In the genomic region with DNA sequence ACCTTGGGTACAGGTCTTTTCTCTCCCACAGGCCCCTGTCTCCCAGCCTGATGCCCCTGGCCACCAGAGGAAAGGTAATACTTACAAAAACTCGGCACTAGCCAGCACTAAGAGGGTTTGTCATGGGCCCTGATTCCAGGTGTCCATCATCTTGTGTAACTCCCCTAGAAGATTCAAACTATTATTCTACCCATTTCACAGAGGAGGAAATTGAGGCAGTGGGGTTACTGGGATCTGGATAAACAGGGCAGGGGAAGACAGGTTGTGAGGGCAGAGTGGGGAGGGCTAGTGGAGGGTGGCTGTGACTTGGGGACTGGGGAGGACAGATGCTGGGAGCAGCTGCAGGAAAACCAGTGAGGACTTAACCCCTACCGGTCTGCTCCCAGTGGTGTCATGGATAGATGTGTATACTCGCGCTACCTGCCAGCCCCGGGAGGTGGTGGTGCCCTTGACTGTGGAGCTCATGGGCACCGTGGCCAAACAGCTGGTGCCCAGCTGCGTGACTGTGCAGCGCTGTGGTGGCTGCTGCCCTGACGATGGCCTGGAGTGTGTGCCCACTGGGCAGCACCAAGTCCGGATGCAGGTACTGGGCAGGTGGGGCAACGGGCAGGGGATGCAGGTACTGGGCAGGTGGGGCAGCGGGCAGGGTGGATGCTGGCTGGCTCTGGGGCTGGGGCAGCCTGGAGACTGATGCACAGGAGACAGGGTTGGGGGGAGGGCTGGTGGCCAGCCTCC, we compare ENCODE assay signal across 8 cellular contexts. TPM values are rescaled to one million over a fixed set of nuclear protein-coding genes. Genes with fewer than 3 reads are reported as not detected.
A peak's percentile ranks its signal among the peaks of the same experiment; 100 is the strongest.
DNase-seq lines count a peak whose midpoint lies in the region; TF ChIP-seq lines count a peak whose summit lies in the region.

No MANE protein-coding gene starts in this region.

- no peak overlapping the region for H3K27ac ChIP-seq in duodenal mucosa (ENCODE audit: low read depth, low read length)

- POLR2A ChIA-PET in BJ (lab: Charles Lee) = no interaction called here

- in situ Hi-C loops in KBM-7 (cut with MboI; ENCODE audit: low pct_unique_long_range_greater_than_20kb, low sequenced_read_pairs) = no loop called here

- H3F3A ChIP-seq in Loucy (ENCODE audit: low read depth) = peaks cover 10% of the 10 kb centered on the region; the same call in 1 of the 2 replicates

- H3K36me3 Mint-ChIP-seq in nephron progenitor cell (ENCODE audit: low read depth) = peaks cover 8% of the 10 kb centered on the region

- H3K4me3 ChIP-seq in BJ (ENCODE audit: low read depth, low read length) (peak overlapping the region; percentile 56), Loucy (ENCODE audit: low read length, poor library complexity, severe bottlenecking) (peak overlapping the region; percentile 77), duodenal mucosa (ENCODE audit: low read depth in 1 of 2, low read length in 2 of 2) (peak overlapping the region; percentile 59 to 82)

- H2AFZ ChIP-seq in Loucy (ENCODE audit: low read length) = no peak overlapping the region

- peaks cover 14% of the 10 kb centered on the region for H4K20me1 ChIP-seq in Loucy (ENCODE audit: insufficient read depth, low read length, poor library complexity, severe bottlenecking)

- H3K36me3 ChIP-seq in BJ (ENCODE audit: control insufficient read depth, insufficient read depth, low read length) (peaks cover 4% of the 10 kb centered on the region), Loucy (ENCODE audit: insufficient read depth, low read length) (no peaks in the 10 kb centered on the region; the same call in 1 of the 2 replicates), duodenal mucosa (ENCODE audit: control insufficient read depth in 1 of 2, insufficient read depth in 2 of 2, low read length in 2 of 2) (peaks cover 0 to 5% of the 10 kb centered on the region in 2 donors)

- CTCF ChIA-PET in BJ (lab: Yijun Ruan, JAX) = interaction anchor here (0.7 to 4.4 kb wide), 2 partner anchors 16 to 31 kb away, joined by 4 to 18 read pairs; a partner anchor contains a TSS

- H3K4me3 Mint-ChIP-seq in nephron progenitor cell = peak overlapping the region; percentile 83

- H3K9ac ChIP-seq in Loucy (ENCODE audit: low read depth, low read length, poor library complexity, severe bottlenecking) (peak overlapping the region; percentile 66), duodenal mucosa (ENCODE audit: low read depth in 1 of 2, low read length in 2 of 2) (peak overlapping the region; percentile 25 to 31)

- peaks cover 36% of the 10 kb centered on the region for H3K4me1 Mint-ChIP-seq in nephron progenitor cell

- H3K9me3 Mint-ChIP-seq in nephron progenitor cell = no peaks in the 10 kb centered on the region

- no peak overlapping the region for H3K27ac Mint-ChIP-seq in nephron progenitor cell

- DNase-seq in BJ (ENCODE audit: low read depth) = no peak
- no peak for DNase-seq in nephron progenitor cell
- DNase-seq in KBM-7 = no peak
- no peak for DNase-seq in HuH-7 (ENCODE audit: low spot score)
- DNase-seq in stimulated activated CD8-positive, alpha-beta memory T cell treated with anti-CD3 and anti-CD28 coated beads, Interleukin-4, amount 100 ng/mL, for 48 hours = no peak
- DNase-seq in activated effector memory CD4-positive, alpha-beta T cell treated with anti-CD3 and anti-CD28 coated beads, Interleukin-2, amount 50 U/mL, for 16 hours = no peak

- peaks cover 15% of the 10 kb centered on the region for H3K27me3 Mint-ChIP-seq in nephron progenitor cell (ENCODE audit: low read depth, poor library complexity)

- peaks cover 25% of the 10 kb centered on the region for H3K4me1 ChIP-seq in Loucy (ENCODE audit: insufficient read depth, low read length, poor library complexity, severe bottlenecking)
- H3K4me1 ChIP-seq in duodenal mucosa (ENCODE audit: control insufficient read depth in 1 of 2, insufficient read depth in 2 of 2, low read length in 2 of 2) = peaks cover 61 to 62% of the 10 kb centered on the region in 2 donors

- peaks cover 17% of the 10 kb centered on the region; the same call in 1 of the 2 replicates for H3K79me2 ChIP-seq in Loucy (ENCODE audit: insufficient read depth, low read length)

- peak overlapping the region; percentile 83 for H3K4me2 ChIP-seq in Loucy (ENCODE audit: low read depth, low read length, poor library complexity, severe bottlenecking)

- no peaks in the 10 kb centered on the region for H3K27me3 ChIP-seq in BJ (ENCODE audit: control insufficient read depth, insufficient read depth, low read length)
- no peaks in the 10 kb centered on the region for H3K27me3 ChIP-seq in Loucy (ENCODE audit: insufficient read depth, low read length, poor library complexity, severe bottlenecking)
- no peaks in the 10 kb centered on the region for H3K27me3 ChIP-seq in duodenal mucosa (ENCODE audit: control insufficient read depth in 1 of 2, insufficient read depth in 2 of 2, low read length in 2 of 2)

- no peak for TF ChIP-seq CTCF in BJ (IDR thresholded peaks at IDR 0.05; ENCODE audit: insufficient read depth, low read depth, low read length)
- no peak for TF ChIP-seq CTCF in Loucy (conservative IDR thresholded peaks at IDR 0.05; ENCODE audit: low read length)
- TF ChIP-seq CTCF in nephron progenitor cell (IDR thresholded peaks at IDR 0.05) = no peak

- H3K9me3 ChIP-seq in Loucy (ENCODE audit: insufficient read depth, low read depth, low read length) = no peaks in the 10 kb centered on the region
- no peaks in the 10 kb centered on the region for H3K9me3 ChIP-seq in duodenal mucosa (ENCODE audit: control insufficient read depth in 1 of 2, low read length in 2 of 2)

- H3K9me2 ChIP-seq in Loucy (replicated peaks; ENCODE audit: low read depth, low read length) = no peaks in the 10 kb centered on the region

RNA-seq across cellular contexts. Expression of a gene that starts 1.2 kb away (rescaled TPM):
- 10.2 and 13.2 TPM in 2 replicates for polyA plus RNA-seq in BJ (2011; rRNA removed)
- polyA minus RNA-seq in BJ (2011; rRNA and poly(A)+ RNA removed) = 4.9 and 10.0 TPM in 2 replicates

RNA-seq across cellular contexts. Expression of a gene that starts 5.2 kb away (rescaled TPM):
- 23.5 and 42.1 TPM in 2 replicates for polyA plus RNA-seq in BJ (2011; rRNA removed)
- polyA minus RNA-seq in BJ (2011; rRNA and poly(A)+ RNA removed) = 11.4 and 23.1 TPM in 2 replicates

RNA-seq across cellular contexts. Expression of a gene that starts 5.3 kb away (rescaled TPM):
- polyA plus RNA-seq in BJ (2011; rRNA removed) = 65.6 and 76.2 TPM in 2 replicates
- 30.6 and 45.1 TPM in 2 replicates for polyA minus RNA-seq in BJ (2011; rRNA and poly(A)+ RNA removed)

RNA-seq across cellular contexts. Expression of a gene that starts 9.5 kb away (rescaled TPM):
- polyA plus RNA-seq in BJ (2011; rRNA removed) = 40.5 and 51.2 TPM in 2 replicates
- polyA minus RNA-seq in BJ (2011; rRNA and poly(A)+ RNA removed) = 19.1 and 19.5 TPM in 2 replicates

RNA-seq across cellular contexts. Expression of a gene that starts 9.6 kb away (rescaled TPM):
- polyA plus RNA-seq in BJ (2011; rRNA removed) = 30.7 and 53.1 TPM in 2 replicates
- polyA minus RNA-seq in BJ (2011; rRNA and poly(A)+ RNA removed) = 39.8 and 58.9 TPM in 2 replicates
